ENCODE assay signal across 8 cellular contexts in genomic region chr17:80546267-80546666, GRCh38. TPM values are rescaled to one million over a fixed set of nuclear protein-coding genes. Genes with fewer than 3 reads are reported as not detected.
DNase-seq lines count a peak whose midpoint lies in the region; ATAC-seq and TF ChIP-seq lines count a peak whose summit lies in the region.

No MANE protein-coding gene starts in this region.

- peak overlapping the region; percentile 96 for H3K4me3 Mint-ChIP-seq in activated naive CD4-positive, alpha-beta T cell treated with anti-CD3 and anti-CD28 coated beads for 36 hours
- H3K4me3 Mint-ChIP-seq in stimulated activated naive CD8-positive, alpha-beta T cell treated with anti-CD3 and anti-CD28 coated beads, Interleukin-15, amount 100 ng/mL, for 72 hours, result peak overlapping the region; percentile 92 to 94

- ATAC-seq in activated naive CD4-positive, alpha-beta T cell treated with anti-CD3 and anti-CD28 coated beads, Interleukin-2, amount 50 U/mL, for 72 hours, result no peak
- ATAC-seq in stimulated activated naive CD8-positive, alpha-beta T cell treated with anti-CD3 and anti-CD28 coated beads, Interleukin-15, amount 100 ng/mL, for 72 hours, result no peak

- H3K9me3 ChIP-seq in SK-N-MC (ENCODE audit: low read depth, low read length), result no peaks in the 10 kb centered on the region
- no peaks in the 10 kb centered on the region for H3K9me3 ChIP-seq in thyroid gland

- no peak for DNase-seq in activated naive CD4-positive, alpha-beta T cell treated with anti-CD3 and anti-CD28 coated beads for 36 hours
- no peak for DNase-seq in activated naive CD4-positive, alpha-beta T cell treated with anti-CD3 and anti-CD28 coated beads, Interleukin-2, amount 50 U/mL, for 72 hours (ENCODE audit: low spot score in 2 of 2)
- DNase-seq in SK-N-MC (ENCODE audit: low read depth, low spot score), result no peak
- no peak for DNase-seq in fibroblast of pulmonary artery (ENCODE audit: low read depth)
- DNase-seq in stimulated activated naive CD8-positive, alpha-beta T cell treated with anti-CD3 and anti-CD28 coated beads, Interleukin-15, amount 100 ng/mL, for 72 hours, result no peak
- DNase-seq in iPS-NIHi7 (ENCODE audit: extremely low spot score), result no peak
- no peak for DNase-seq in thyroid gland
- DNase-seq in NCI-H1105 (lab: John Stamatoyannopoulos, UW), result no peak

- peak overlapping the region; percentile 92 for H3K9ac ChIP-seq in SK-N-MC (ENCODE audit: insufficient read length)

- no peaks in the 10 kb centered on the region for H3K36me3 ChIP-seq in SK-N-MC (ENCODE audit: insufficient read depth, low read length)
- H3K36me3 ChIP-seq in thyroid gland, result no peaks in the 10 kb centered on the region

- peaks cover 2% of the 10 kb centered on the region for H3K27me3 Mint-ChIP-seq in activated naive CD4-positive, alpha-beta T cell treated with anti-CD3 and anti-CD28 coated beads for 36 hours (ENCODE audit: low read depth)
- H3K27me3 Mint-ChIP-seq in stimulated activated naive CD8-positive, alpha-beta T cell treated with anti-CD3 and anti-CD28 coated beads, Interleukin-15, amount 100 ng/mL, for 72 hours, result peaks cover 10% of the 10 kb centered on the region

- peaks cover 2% of the 10 kb centered on the region for H3K36me3 Mint-ChIP-seq in activated naive CD4-positive, alpha-beta T cell treated with anti-CD3 and anti-CD28 coated beads for 36 hours (ENCODE audit: low read depth)
- peaks cover 0 to 10% of the 10 kb centered on the region in 2 donors for H3K36me3 Mint-ChIP-seq in activated naive CD4-positive, alpha-beta T cell treated with anti-CD3 and anti-CD28 coated beads, Interleukin-2, amount 50 U/mL, for 72 hours

- intact Hi-C loops in activated naive CD4-positive, alpha-beta T cell treated with anti-CD3 and anti-CD28 coated beads for 36 hours (cut with micrococcal nuclease), result no loop called here
- intact Hi-C loops in thyroid gland (cut with DNase I), result no loop called here

- no peaks in the 10 kb centered on the region for H3K9me3 Mint-ChIP-seq in activated naive CD4-positive, alpha-beta T cell treated with anti-CD3 and anti-CD28 coated beads for 36 hours
- H3K9me3 Mint-ChIP-seq in activated naive CD4-positive, alpha-beta T cell treated with anti-CD3 and anti-CD28 coated beads, Interleukin-2, amount 50 U/mL, for 72 hours, result no peaks in the 10 kb centered on the region
- H3K9me3 Mint-ChIP-seq in stimulated activated naive CD8-positive, alpha-beta T cell treated with anti-CD3 and anti-CD28 coated beads, Interleukin-15, amount 100 ng/mL, for 72 hours, result no peaks in the 10 kb centered on the region

- no peak for TF ChIP-seq POLR2A in thyroid gland (IDR thresholded peaks at IDR 0.05)

- WGBS in thyroid gland, 2 donors, result 82 to 86% methylated on average over 5 of the region's 5 CpGs

- H3K4me1 ChIP-seq in thyroid gland, result peaks cover 13 to 14% of the 10 kb centered on the region in 2 donors

- CTCF ChIA-PET in activated naive CD4-positive, alpha-beta T cell treated with anti-CD3 and anti-CD28 coated beads for 36 hours (lab: Charles Lee), result interaction anchor here (1.0 to 1.7 kb wide), 2 partner anchors 29 to 352 kb away, joined by 4 read pairs; no protein-coding TSS in a partner anchor

- H3K4me1 Mint-ChIP-seq in activated naive CD4-positive, alpha-beta T cell treated with anti-CD3 and anti-CD28 coated beads for 36 hours (ENCODE audit: low read depth), result peaks cover 45% of the 10 kb centered on the region
- H3K4me1 Mint-ChIP-seq in stimulated activated naive CD8-positive, alpha-beta T cell treated with anti-CD3 and anti-CD28 coated beads, Interleukin-15, amount 100 ng/mL, for 72 hours, result peaks cover 40% of the 10 kb centered on the region

- peak overlapping the region; percentile 87 for H3K4me3 ChIP-seq in SK-N-MC
- H3K4me3 ChIP-seq in fibroblast of pulmonary artery (replicated peaks; ENCODE audit: low read depth, low read length), result peak overlapping the region; percentile 98
- H3K4me3 ChIP-seq in thyroid gland (replicated peaks in 1 of 3), result no peak overlapping the region

- TF ChIP-seq CTCF in fibroblast of pulmonary artery (IDR thresholded peaks at IDR 0.05; ENCODE audit: low read length, missing control alignments), result no peak
- TF ChIP-seq CTCF in thyroid gland (IDR thresholded peaks at IDR 0.05), result no peak

- H3K27ac ChIP-seq in SK-N-MC (no peak overlapping the region), thyroid gland (no peak overlapping the region)

- no peaks in the 10 kb centered on the region for H3K27me3 ChIP-seq in thyroid gland

- H3K27ac Mint-ChIP-seq in activated naive CD4-positive, alpha-beta T cell treated with anti-CD3 and anti-CD28 coated beads for 36 hours, result no peak overlapping the region
- peak overlapping the region in 1 of 2 donors; percentile 95 for H3K27ac Mint-ChIP-seq in activated naive CD4-positive, alpha-beta T cell treated with anti-CD3 and anti-CD28 coated beads, Interleukin-2, amount 50 U/mL, for 72 hours
- peak overlapping the region in 1 of 2 donors; percentile 76 for H3K27ac Mint-ChIP-seq in stimulated activated naive CD8-positive, alpha-beta T cell treated with anti-CD3 and anti-CD28 coated beads, Interleukin-15, amount 100 ng/mL, for 72 hours

RNA-seq across cellular contexts. Expression of gene RPTOR, which starts 1.6 kb away (rescaled TPM):
- 10 to 100 TPM; 32.4 to 35.4 TPM for total RNA-seq in activated naive CD4-positive, alpha-beta T cell treated with anti-CD3 and anti-CD28 coated beads for 36 hours
- total RNA-seq in activated naive CD4-positive, alpha-beta T cell treated with anti-CD3 and anti-CD28 coated beads, Interleukin-2, amount 50 U/mL, for 72 hours, result 100 to 1,000 TPM in 1 of 2 donors, 10 to 100 TPM in 1; 59.5 to 128 TPM
- 10 to 100 TPM; 24.2 to 58.1 (median 34.5) TPM for total RNA-seq in thyroid gland

Comparison
In these comparisons a context has a peak if more than half of its experiments do, and no peak if none do; other contexts are left out.
1. H3K4me3 ChIP-seq: peak in SK-N-MC (single experiment) and fibroblast of pulmonary artery (single experiment); none in thyroid gland (0 of 3).